Comparison of ENCODE assay signal across 1 cellular context in genomic region chr1:68128157-68128556, GRCh38.
TF ChIP-seq lines count a peak whose summit lies in the region.

No MANE protein-coding gene starts in this region.

TF ChIP-seq in GM23338, 12 proteins besides CTCF, POLR2A, EP300 and RAD21 (continued from another document):
- no peak for TF ChIP-seq ZNF462 (CRISPR knock-in tag; IDR thresholded peaks at IDR 0.05)
- TF ChIP-seq EZH2phosphoT487 (IDR thresholded peaks at IDR 0.05; ENCODE audit: unreplicated experiment) = no peak
TF ChIP-seq in GM23338: peak in this region for 0.
